ENCODE assay signal across 7 cellular contexts in the genomic region with DNA sequence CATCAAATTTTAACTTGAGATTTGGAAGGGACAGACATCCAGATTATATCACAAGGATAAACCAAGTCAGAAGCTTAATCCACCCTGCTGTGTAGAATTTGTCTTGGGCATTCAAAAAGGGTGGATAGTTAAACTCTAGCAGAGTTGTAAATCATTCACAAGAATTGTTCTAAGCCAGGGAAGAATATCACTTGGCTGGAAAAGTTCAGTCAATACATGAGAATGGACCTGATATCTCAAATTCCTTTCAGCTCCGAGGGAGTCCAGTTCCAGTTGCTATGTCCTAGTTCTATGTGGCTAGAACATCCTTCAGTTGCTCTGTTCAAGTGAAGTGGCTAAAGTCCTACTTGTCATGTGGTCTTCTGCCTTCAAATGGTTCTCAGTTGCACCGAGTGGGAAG.
"Had no signal": no experiment of that assay in that cellular context is flagged by ENCODE, and none has a peak within 500 bp of the region (broad histone marks: within the 10 kb centered on the region; RNA-seq: fewer than 3 reads in every experiment).

No MANE protein-coding gene starts in this region.

- H3K9ac ChIP-seq: GM23248 had no signal

- H3K4me3 ChIP-seq: GM23248, HAP-1, K562 had no signal

- DNase-seq: GM23248, GOT3, H7, HFFc6 had no signal

- H3K27ac ChIP-seq: GM23248, HL-60 had no signal

- H3K36me3 ChIP-seq: HAP-1 had no signal
